Comparison of ENCODE assay signal across 18 cellular contexts in genomic region chr6:6861995-6862394, GRCh38.
DNase-seq lines count a peak whose midpoint lies in the region; ATAC-seq, FAIRE-seq and TF ChIP-seq lines count a peak whose summit lies in the region.
"Had no signal": no experiment of that assay in that cellular context is flagged by ENCODE, and none has a peak within 500 bp of the region (broad histone marks: within the 10 kb centered on the region; RNA-seq: fewer than 3 reads in every experiment).

No MANE protein-coding gene starts in this region.

- H4K12ac ChIP-seq in trophoblast cell (ENCODE audit: low read depth, low read length), result no peak overlapping the region

- DNase-seq in K562 (ENCODE audit: extremely low read depth in 1 of 4, low spot score in 3 of 4) (no peak), trophoblast cell (no peak)
- DNase-seq in stimulated activated naive CD4-positive, alpha-beta T cell treated with Interleukin-2 at 50 U/mL for 16 hours (lab: John Stamatoyannopoulos, UW), result no peak
- DNase-seq: C1 segment of cervical spinal cord; Calu3; CD4-positive, alpha-beta memory T cell; COR-L47; DMS53; DMS79 treated with DMSO at 0.1 percent for 48 hours; GF-D8; H9 had no signal

- no peaks in the 10 kb centered on the region for H3K9me1 ChIP-seq in K562 (ENCODE audit: control insufficient read depth, insufficient read depth, low read length)

- in situ Hi-C loops in K562 (cut with MboI), result no loop called here

- peak overlapping the region; percentile 82 for H2BK12ac ChIP-seq in trophoblast cell (ENCODE audit: low read length)

- peak overlapping the region; percentile 49 for H3K4ac ChIP-seq in trophoblast cell (ENCODE audit: low read depth, low read length)

- peak overlapping the region; percentile 28 for H4K91ac ChIP-seq in trophoblast cell (ENCODE audit: low read depth, low read length)

- TF ChIP-seq CTCF in K562 (IDR thresholded peaks at IDR 0.05 in 2 of 3, conservative IDR thresholded peaks at IDR 0.05 in 1 of 3; ENCODE audit: insufficient read depth in 2 of 3, low read depth in 1 of 3, low read length in 3 of 3), result no peak

- H3K9me3 Mint-ChIP-seq in dendritic cell treated with granulocyte-macrophage colony-stimulating factor and Interleukin-4, amounts not matched to agents 40 ng/mL and 50 ng/mL, for 4 days, result no peaks in the 10 kb centered on the region
- H3K9me3 Mint-ChIP-seq: GM23338 had no signal

- no peak for TF ChIP-seq EP300 in K562 (IDR thresholded peaks at IDR 0.05; ENCODE audit: low read length)

- peak overlapping the region; percentile 13 for H4K8ac ChIP-seq in trophoblast cell (ENCODE audit: low read depth, low read length)

- no peak for FAIRE-seq in K562 (lab: Jason Lieb, UNC)
- FAIRE-seq: GM12891, GM18507 had no signal

- H3K9me3 ChIP-seq in K562 (replicated peaks; ENCODE audit: control insufficient read depth, insufficient read depth, low read depth, low read length) (no peaks in the 10 kb centered on the region), trophoblast cell (ENCODE audit: insufficient read depth, low read depth, low read length) (peaks cover 3% of the 10 kb centered on the region)

- H3K79me2 ChIP-seq in K562 (ENCODE audit: control insufficient read depth, insufficient read depth, low read length), result no peaks in the 10 kb centered on the region
- H3K79me2 ChIP-seq in trophoblast cell (ENCODE audit: control insufficient read depth, insufficient read depth, low read length, poor library complexity), result no peaks in the 10 kb centered on the region

- peak overlapping the region; percentile 68 for H2AK5ac ChIP-seq in trophoblast cell (ENCODE audit: low read length)

- no peak overlapping the region for H3K23ac ChIP-seq in trophoblast cell (ENCODE audit: low read length)

- H2AFZ ChIP-seq in K562 (ENCODE audit: low read depth, low read length) (no peak overlapping the region), trophoblast cell (ENCODE audit: insufficient read depth, low read length, poor library complexity) (no peak overlapping the region)
- H2AFZ ChIP-seq: GM23338 had no signal

- H3K27ac ChIP-seq in K562 (ENCODE audit: extremely low read depth, low read depth, low read length) (no peak overlapping the region), trophoblast cell (ENCODE audit: low read depth, low read length) (no peak overlapping the region)

- CTCF ChIA-PET in K562 (lab: Yijun Ruan, JAX; ENCODE audit: low intra/inter-chr PET ratio), result no interaction called here

- H3K27me3 ChIP-seq in K562 (ENCODE audit: control insufficient read depth in 2 of 2, insufficient read depth in 2 of 2, low read length in 2 of 2) (no peaks in the 10 kb centered on the region), trophoblast cell (ENCODE audit: insufficient read depth, low read length) (no peaks in the 10 kb centered on the region)

- H3K4me3 ChIP-seq in K562 (no peak overlapping the region), trophoblast cell (ENCODE audit: low read depth, low read length) (no peak overlapping the region)
- H3K4me3 ChIP-seq: GM23338 had no signal

- H3K27ac Mint-ChIP-seq in dendritic cell treated with granulocyte-macrophage colony-stimulating factor and Interleukin-4, amounts not matched to agents 40 ng/mL and 50 ng/mL, for 4 days, result peak overlapping the region; percentile 96
- H3K27ac Mint-ChIP-seq: CD4-positive, alpha-beta memory T cell; GM23338; H9 had no signal

- H3K9ac ChIP-seq in K562 (ENCODE audit: insufficient read depth in 1 of 2, low read depth in 2 of 2, low read length in 2 of 2), result no peak overlapping the region
- H3K9ac ChIP-seq in trophoblast cell (ENCODE audit: low read length), result no peak overlapping the region

- intact Hi-C loops in K562 (cut with micrococcal nuclease), result no loop called here
- intact Hi-C loops in dendritic cell treated with granulocyte-macrophage colony-stimulating factor and Interleukin-4, amounts not matched to agents 40 ng/mL and 50 ng/mL, for 4 days (cut with micrococcal nuclease), result loop anchor here (10.0 kb wide), 1 partner anchor 53 kb away; no protein-coding TSS in a partner anchor

- no peak for TF ChIP-seq POLR2A in K562 (conservative IDR thresholded peaks at IDR 0.05)

- H3K14ac ChIP-seq in trophoblast cell (ENCODE audit: low read length), result peak overlapping the region; percentile 39

- H3K4me1 Mint-ChIP-seq in dendritic cell treated with granulocyte-macrophage colony-stimulating factor and Interleukin-4, amounts not matched to agents 40 ng/mL and 50 ng/mL, for 4 days (ENCODE audit: low read depth), result peaks cover 78% of the 10 kb centered on the region

- POLR2A ChIA-PET in K562 (lab: Yijun Ruan, JAX), result interaction anchor here (0.6 to 2.8 kb wide), 5 partner anchors 11 to 35 kb away, joined by 3 to 9 read pairs (median 4); no protein-coding TSS in a partner anchor

- peaks cover 13% of the 10 kb centered on the region for H3K79me1 ChIP-seq in trophoblast cell (ENCODE audit: low read length)

- H2BK5ac ChIP-seq in trophoblast cell (ENCODE audit: low read depth, low read length, poor library complexity), result no peak overlapping the region

- H3K36me3 ChIP-seq in K562 (ENCODE audit: control insufficient read depth, insufficient read depth, low read length) (no peaks in the 10 kb centered on the region), trophoblast cell (ENCODE audit: control insufficient read depth in 1 of 2, insufficient read depth in 2 of 2, low read length in 2 of 2) (no peaks in the 10 kb centered on the region)

- no peak overlapping the region for H3K4me3 Mint-ChIP-seq in dendritic cell treated with granulocyte-macrophage colony-stimulating factor and Interleukin-4, amounts not matched to agents 40 ng/mL and 50 ng/mL, for 4 days
- H3K4me3 Mint-ChIP-seq: CD4-positive, alpha-beta memory T cell; GM23338; H9 had no signal

- H3K27me3 Mint-ChIP-seq in dendritic cell treated with granulocyte-macrophage colony-stimulating factor and Interleukin-4, amounts not matched to agents 40 ng/mL and 50 ng/mL, for 4 days, result no peaks in the 10 kb centered on the region

- H3K4me2 ChIP-seq in K562 (ENCODE audit: insufficient read depth, low read length), result no peak overlapping the region
- H3K4me2 ChIP-seq in trophoblast cell (ENCODE audit: low read length), result no peak overlapping the region
- H3K4me2 ChIP-seq: GM23338 had no signal

- no peaks in the 10 kb centered on the region for H4K20me1 ChIP-seq in K562 (replicated peaks; ENCODE audit: control insufficient read depth, insufficient read depth, low read length)

- no peaks in the 10 kb centered on the region for H3K36me3 Mint-ChIP-seq in dendritic cell treated with granulocyte-macrophage colony-stimulating factor and Interleukin-4, amounts not matched to agents 40 ng/mL and 50 ng/mL, for 4 days (ENCODE audit: low read depth)
- H3K36me3 Mint-ChIP-seq: CD4-positive, alpha-beta memory T cell had no signal

- no peak for ATAC-seq in K562
- ATAC-seq in GM21737 (IDR thresholded peaks at IDR 0.05; ENCODE audit: unreplicated experiment), result no peak
- ATAC-seq in GM21786 (IDR thresholded peaks at IDR 0.05; ENCODE audit: unreplicated experiment), result no peak
- ATAC-seq: GM23338, HCT116 had no signal

- WGBS in K562 (ENCODE audit: insufficient coverage, low coverage, missing lambda C conversion rate), result 31% methylated on average over 4 of the region's 4 CpGs
- no CpG with 5 or more reads among the region's 4 CpGs for WGBS in trophoblast cell (ENCODE audit: extremely low coverage, insufficient coverage, insufficient read length)

- H2BK120ac ChIP-seq in trophoblast cell (ENCODE audit: insufficient read depth, low read length, poor library complexity), result peak overlapping the region; percentile 36

- no peak for TF ChIP-seq RAD21 in K562 (CRISPR knock-in tag; conservative IDR thresholded peaks at IDR 0.05 in 1 of 2, IDR thresholded peaks at IDR 0.05 in 1 of 2)

- peaks cover 23 to 45% of the 10 kb centered on the region in 2 experiments for H3K4me1 ChIP-seq in K562 (replicated peaks in 1 of 2; ENCODE audit: control insufficient read depth in 2 of 2, insufficient read depth in 2 of 2, low read length in 2 of 2)
- H3K4me1 ChIP-seq in trophoblast cell (ENCODE audit: control insufficient read depth in 1 of 2, insufficient read depth in 2 of 2, low read length in 2 of 2), result peaks cover 2 to 8% of the 10 kb centered on the region in 2 experiments

- no TSS peak for BruUV-seq in K562 (replicated peaks; lab: Mats Ljungman, UMichigan)

- no peak overlapping the region for H3K18ac ChIP-seq in trophoblast cell (ENCODE audit: low read length)

TF ChIP-seq in K562, 482 proteins besides CTCF, POLR2A, EP300 and RAD21 (continues in another document):
- no peak for TF ChIP-seq E2F5 (CRISPR knock-in tag; IDR thresholded peaks at IDR 0.05)
- TF ChIP-seq PREB (CRISPR knock-in tag; IDR thresholded peaks at IDR 0.05), result no peak
- TF ChIP-seq LEF1 (IDR thresholded peaks at IDR 0.05), result no peak
- no peak for TF ChIP-seq HDGF (IDR thresholded peaks at IDR 0.05)
- TF ChIP-seq ZBTB17 (CRISPR knock-in tag; IDR thresholded peaks at IDR 0.05), result no peak
- TF ChIP-seq SRSF1 (IDR thresholded peaks at IDR 0.05; ENCODE audit: low read depth, low read length), result no peak
- no peak for TF ChIP-seq IRF2 (CRISPR knock-in tag; IDR thresholded peaks at IDR 0.05)
- TF ChIP-seq ZEB2 (IDR thresholded peaks at IDR 0.05), result no peak
- no peak for TF ChIP-seq MAFF (IDR thresholded peaks at IDR 0.05; ENCODE audit: low read length)
- peak; percentile 34 to 37; a peak in 1 of 4 replicates for TF ChIP-seq HDAC1 (IDR thresholded peaks at IDR 0.05)
